Comparison of ENCODE assay signal across 10 cellular contexts in genomic region chr11:72613977-72614376, GRCh38.
DNase-seq lines count a peak whose midpoint lies in the region; ATAC-seq, FAIRE-seq and TF ChIP-seq lines count a peak whose summit lies in the region.
"Had no signal": no experiment of that assay in that cellular context is flagged by ENCODE, and none has a peak within 500 bp of the region (broad histone marks: within the 10 kb centered on the region; RNA-seq: fewer than 3 reads in every experiment).

No MANE protein-coding gene starts in this region.

- H3K4me1 ChIP-seq in Karpas-422 (ENCODE audit: low read length): peaks cover 16% of the 10 kb centered on the region

- H3K27me3 ChIP-seq in Karpas-422 (ENCODE audit: low read length): no peaks in the 10 kb centered on the region
- H3K27me3 ChIP-seq in brain microvascular endothelial cell (replicated peaks): peaks cover 7% of the 10 kb centered on the region

- H3K9ac ChIP-seq in Karpas-422 (ENCODE audit: low read length): no peak overlapping the region

- H3K4me2 ChIP-seq in Karpas-422 (ENCODE audit: low read depth, low read length, poor library complexity, severe bottlenecking): no peak overlapping the region

- no peaks in the 10 kb centered on the region for H3K79me2 ChIP-seq in Karpas-422 (ENCODE audit: low read length)

- H3K9me2 ChIP-seq in Karpas-422 (replicated peaks; ENCODE audit: insufficient read depth, low read length): no peaks in the 10 kb centered on the region

- H3K9me3 ChIP-seq in Karpas-422 (ENCODE audit: low read length): no peaks in the 10 kb centered on the region

- no peak for FAIRE-seq in GM19239 (lab: Jason Lieb, UNC)

- H4K20me1 ChIP-seq in Karpas-422 (ENCODE audit: insufficient read depth, low read depth, low read length): peaks cover 14% of the 10 kb centered on the region; the same call in 1 of the 2 replicates

- DNase-seq in Ammon's horn (ENCODE audit: low spot score) (peak; percentile 70), GM19239 (ENCODE audit: insufficient read length, low spot score) (peak; percentile 54), Karpas-422 (peak; percentile 89), cardiac septum (ENCODE audit: low spot score) (peak; percentile 88), brain microvascular endothelial cell (no peak), NCI-H2107 (lab: John Stamatoyannopoulos, UW) (no peak)
- DNase-seq: foreskin melanocyte, retina had no signal

- intact Hi-C loops in cardiac septum (cut with DNase I): no loop called here

- no peak for TF ChIP-seq CTCF in brain microvascular endothelial cell (IDR thresholded peaks at IDR 0.05; ENCODE audit: low read depth, low read length, missing control alignments)

- ATAC-seq in GM21447 (IDR thresholded peaks at IDR 0.05; ENCODE audit: unreplicated experiment) (no peak), GM19455 (IDR thresholded peaks at IDR 0.05; ENCODE audit: unreplicated experiment) (no peak)

- no peak overlapping the region for H2AFZ ChIP-seq in Karpas-422 (ENCODE audit: low read length)

- no peak overlapping the region for H3K27ac ChIP-seq in Karpas-422 (ENCODE audit: low read length)
- H3K27ac ChIP-seq in brain microvascular endothelial cell: no peak overlapping the region

- H3K36me3 ChIP-seq in Karpas-422 (ENCODE audit: insufficient read depth, low read length) (no peaks in the 10 kb centered on the region), brain microvascular endothelial cell (replicated peaks) (no peaks in the 10 kb centered on the region)

- H3K4me3 ChIP-seq in Karpas-422 (ENCODE audit: low read length) (no peak overlapping the region), brain microvascular endothelial cell (ENCODE audit: low read depth, low read length) (no peak overlapping the region)

- in situ Hi-C loops in brain microvascular endothelial cell (cut with HindIII; ENCODE audit: low pct_ligation_motif_present, low sequenced_read_pairs): no loop called here

Comparison
In these comparisons a context has a peak if more than half of its experiments do, and no peak if none do; other contexts are left out.
1. DNase-seq: peak in Ammon's horn (single experiment), GM19239 (single experiment), Karpas-422 (single experiment) and cardiac septum (single experiment); none in brain microvascular endothelial cell (single experiment) and NCI-H2107 (single experiment).